Comparison of ENCODE assay signal across 18 cellular contexts in genomic region chr12:40032433-40033259, GRCh38.
A peak's percentile ranks its signal among the peaks of the same experiment; 100 is the strongest.
DNase-seq lines count a peak whose midpoint lies in the region; TF ChIP-seq lines count a peak whose summit lies in the region.
"Had no signal": no experiment of that assay in that cellular context is flagged by ENCODE, and none has a peak within 500 bp of the region (broad histone marks: within the 10 kb centered on the region; RNA-seq: fewer than 3 reads in every experiment).

No MANE protein-coding gene starts in this region.

- H3K36me3 ChIP-seq in NT2/D1 (ENCODE audit: insufficient read depth, insufficient read length, low read length) (no peaks in the 10 kb centered on the region), HAP-1 (replicated peaks) (no peaks in the 10 kb centered on the region)
- H3K36me3 ChIP-seq: tibial nerve had no signal

- H3K4me1 Mint-ChIP-seq in progenitor cell of endocrine pancreas (ENCODE audit: low read depth) = peaks cover 45% of the 10 kb centered on the region
- H3K4me1 Mint-ChIP-seq in activated T-helper 1 cell treated with anti-CD3 and anti-CD28 coated beads, Interleukin-12 subunit alpha, Interleukin-12 subunit beta, Interleukin-2, Interleukin-4 antibody, amounts not matched to agents 30 ng/mL and 10 ng/mL and 1 ng/mL, durations not matched to agents 14 hours and 24 hours and 36 hours (ENCODE audit: low read depth) = no peaks in the 10 kb centered on the region
- H3K4me1 Mint-ChIP-seq: activated naive CD4-positive, alpha-beta T cell treated with anti-CD3 and anti-CD28 coated beads, Interleukin-2, amount 50 U/mL, for 24 hours had no signal

- H3K9ac ChIP-seq in NT2/D1 (ENCODE audit: insufficient read length, low read depth) = no peak overlapping the region

- peak overlapping the region; percentile 14 for H3K27ac Mint-ChIP-seq in progenitor cell of endocrine pancreas
- no peak overlapping the region for H3K27ac Mint-ChIP-seq in activated T-helper 1 cell treated with anti-CD3 and anti-CD28 coated beads, Interleukin-12 subunit alpha, Interleukin-12 subunit beta, Interleukin-2, Interleukin-4 antibody, amounts not matched to agents 30 ng/mL and 10 ng/mL and 1 ng/mL, durations not matched to agents 14 hours and 24 hours and 36 hours
- H3K27ac Mint-ChIP-seq: activated B cell treated with CpG ODN at 0.5 μM for 24 hours; activated naive CD4-positive, alpha-beta T cell treated with anti-CD3 and anti-CD28 coated beads, Interleukin-2, amount 50 U/mL, for 24 hours; natural killer cell treated with Interleukin-12 subunit alpha and Interleukin-12 subunit beta and Interleukin-15 and Interleukin-18, amount 100 ng/mL, for 72 hours had no signal

- in situ Hi-C loops in HAP-1 (cut with MboI; ENCODE audit: low sequenced_read_pairs) = no loop called here

- no peak overlapping the region for H3K4me3 ChIP-seq in NT2/D1 (ENCODE audit: insufficient read length, low read depth)
- H3K4me3 ChIP-seq in HAP-1 = no peak overlapping the region
- H3K4me3 ChIP-seq: tibial nerve had no signal

- no peak overlapping the region for H3K4me3 Mint-ChIP-seq in progenitor cell of endocrine pancreas (ENCODE audit: low read depth)
- no peak overlapping the region for H3K4me3 Mint-ChIP-seq in activated T-helper 1 cell treated with anti-CD3 and anti-CD28 coated beads, Interleukin-12 subunit alpha, Interleukin-12 subunit beta, Interleukin-2, Interleukin-4 antibody, amounts not matched to agents 30 ng/mL and 10 ng/mL and 1 ng/mL, durations not matched to agents 14 hours and 24 hours and 36 hours
- H3K4me3 Mint-ChIP-seq: activated B cell treated with CpG ODN at 0.5 μM for 24 hours; activated naive CD4-positive, alpha-beta T cell treated with anti-CD3 and anti-CD28 coated beads, Interleukin-2, amount 50 U/mL, for 24 hours; natural killer cell treated with Interleukin-12 subunit alpha and Interleukin-12 subunit beta and Interleukin-15 and Interleukin-18, amount 100 ng/mL, for 72 hours had no signal

- no peaks in the 10 kb centered on the region for H3K9me3 ChIP-seq in NT2/D1 (ENCODE audit: insufficient read depth, low read length)
- H3K9me3 ChIP-seq in HAP-1 = no peaks in the 10 kb centered on the region
- H3K9me3 ChIP-seq: tibial nerve had no signal

- no peaks in the 10 kb centered on the region for H3K36me3 Mint-ChIP-seq in progenitor cell of endocrine pancreas (ENCODE audit: insufficient read depth)
- no peaks in the 10 kb centered on the region for H3K36me3 Mint-ChIP-seq in activated T-helper 1 cell treated with anti-CD3 and anti-CD28 coated beads, Interleukin-12 subunit alpha, Interleukin-12 subunit beta, Interleukin-2, Interleukin-4 antibody, amounts not matched to agents 30 ng/mL and 10 ng/mL and 1 ng/mL, durations not matched to agents 14 hours and 24 hours and 36 hours (ENCODE audit: low read depth)
- H3K36me3 Mint-ChIP-seq: activated naive CD4-positive, alpha-beta T cell treated with anti-CD3 and anti-CD28 coated beads, Interleukin-2, amount 50 U/mL, for 24 hours; natural killer cell treated with Interleukin-12 subunit alpha and Interleukin-12 subunit beta and Interleukin-15 and Interleukin-18, amount 100 ng/mL, for 72 hours had no signal

- peaks cover 5% of the 10 kb centered on the region for H3K27me3 Mint-ChIP-seq in progenitor cell of endocrine pancreas
- H3K27me3 Mint-ChIP-seq in activated T-helper 1 cell treated with anti-CD3 and anti-CD28 coated beads, Interleukin-12 subunit alpha, Interleukin-12 subunit beta, Interleukin-2, Interleukin-4 antibody, amounts not matched to agents 30 ng/mL and 10 ng/mL and 1 ng/mL, durations not matched to agents 14 hours and 24 hours and 36 hours (ENCODE audit: insufficient read depth) = peaks cover 2% of the 10 kb centered on the region
- H3K27me3 Mint-ChIP-seq: activated B cell treated with CpG ODN at 0.5 μM for 24 hours; activated naive CD4-positive, alpha-beta T cell treated with anti-CD3 and anti-CD28 coated beads, Interleukin-2, amount 50 U/mL, for 24 hours; natural killer cell treated with Interleukin-12 subunit alpha and Interleukin-12 subunit beta and Interleukin-15 and Interleukin-18, amount 100 ng/mL, for 72 hours had no signal

- TF ChIP-seq CTCF in progenitor cell of endocrine pancreas (IDR thresholded peaks at IDR 0.05; ENCODE audit: unreplicated experiment) = no peak

- H3K4me1 ChIP-seq in NT2/D1 (ENCODE audit: insufficient read depth, insufficient read length) (no peaks in the 10 kb centered on the region), HAP-1 (no peaks in the 10 kb centered on the region)

- H3K27me3 ChIP-seq in NT2/D1 (ENCODE audit: insufficient read depth, insufficient read length) (no peaks in the 10 kb centered on the region), HAP-1 (ENCODE audit: low read depth) (no peaks in the 10 kb centered on the region)
- H3K27me3 ChIP-seq: tibial nerve had no signal

- intact Hi-C loops in activated T-helper 1 cell treated with anti-CD3 and anti-CD28 coated beads, Interleukin-12 subunit alpha, Interleukin-12 subunit beta, Interleukin-2, Interleukin-4 antibody, amounts not matched to agents 30 ng/mL and 10 ng/mL and 1 ng/mL, durations not matched to agents 14 hours and 24 hours and 36 hours (cut with micrococcal nuclease) = no loop called here

- DNase-seq in NCI-H1417 (lab: John Stamatoyannopoulos, UW) = peak in 2 of 3 experiments; percentile 50 to 70
- DNase-seq in NCI-H1417 treated with DMSO at 0.1 percent for 48 hours (lab: John Stamatoyannopoulos, UW) = no peak
- peak; percentile 38 for DNase-seq in NT2/D1 (ENCODE audit: low read depth, low spot score)
- peak; percentile 35 for DNase-seq in iPS DF 19.7 (ENCODE audit: low read depth, low spot score)
- no peak for DNase-seq in progenitor cell of endocrine pancreas (ENCODE audit: low spot score, unreplicated experiment)
- DNase-seq in OCI-M2 (lab: John Stamatoyannopoulos, UW; ENCODE audit: unreplicated experiment) = no peak
- no peak for DNase-seq in activated T-helper 1 cell treated with anti-CD3 and anti-CD28 coated beads, Interleukin-12 subunit alpha, Interleukin-12 subunit beta, Interleukin-2, Interleukin-4 antibody, amounts not matched to agents 30 ng/mL and 10 ng/mL and 1 ng/mL, durations not matched to agents 14 hours and 24 hours and 36 hours (ENCODE audit: low spot score)
- no peak for DNase-seq in HAP-1 (ENCODE audit: low spot score in 2 of 2)
- DNase-seq: activated B cell treated with CpG ODN at 0.5 μM for 24 hours; activated CD8-positive, alpha-beta memory T cell treated with anti-CD3 and anti-CD28 coated beads, Interleukin-2, amount 50 U/mL, for 4 hours; central memory CD4-positive, alpha-beta T cell; NCI-H1694; NCI-H524; retina; stimulated activated CD4-positive, alpha-beta T cell treated with anti-CD3 and anti-CD28 coated beads, Interleukin-2, amount 100 ng/mL, for 48 hours had no signal

- no peaks in the 10 kb centered on the region for H3K9me3 Mint-ChIP-seq in progenitor cell of endocrine pancreas (ENCODE audit: low read depth)
- no peaks in the 10 kb centered on the region for H3K9me3 Mint-ChIP-seq in activated T-helper 1 cell treated with anti-CD3 and anti-CD28 coated beads, Interleukin-12 subunit alpha, Interleukin-12 subunit beta, Interleukin-2, Interleukin-4 antibody, amounts not matched to agents 30 ng/mL and 10 ng/mL and 1 ng/mL, durations not matched to agents 14 hours and 24 hours and 36 hours
- H3K9me3 Mint-ChIP-seq: activated B cell treated with CpG ODN at 0.5 μM for 24 hours; activated naive CD4-positive, alpha-beta T cell treated with anti-CD3 and anti-CD28 coated beads, Interleukin-2, amount 50 U/mL, for 24 hours; natural killer cell treated with Interleukin-12 subunit alpha and Interleukin-12 subunit beta and Interleukin-15 and Interleukin-18, amount 100 ng/mL, for 72 hours had no signal

Comparison
In these comparisons a context has a peak if more than half of its experiments do, and no peak if none do; other contexts are left out.
1. DNase-seq: peak in NCI-H1417 (2 of 3), NT2/D1 (single experiment) and iPS DF 19.7 (single experiment); none in NCI-H1417 treated with DMSO at 0.1 percent for 48 hours (single experiment), progenitor cell of endocrine pancreas (single experiment), OCI-M2 (single experiment), activated T-helper 1 cell treated with anti-CD3 and anti-CD28 coated beads, Interleukin-12 subunit alpha, Interleukin-12 subunit beta, Interleukin-2, Interleukin-4 antibody, amounts not matched to agents 30 ng/mL and 10 ng/mL and 1 ng/mL, durations not matched to agents 14 hours and 24 hours and 36 hours (single experiment) and HAP-1 (0 of 2).